ENCODE assay signal across 11 cellular contexts in genomic region chr15:64144565-64145281, GRCh38. TPM values are rescaled to one million over a fixed set of nuclear protein-coding genes. Genes with fewer than 3 reads are reported as not detected.
DNase-seq lines count a peak whose midpoint lies in the region; ATAC-seq, FAIRE-seq and TF ChIP-seq lines count a peak whose summit lies in the region.
"Had no signal": no experiment of that assay in that cellular context is flagged by ENCODE, and none has a peak within 500 bp of the region (broad histone marks: within the 10 kb centered on the region; RNA-seq: fewer than 3 reads in every experiment).

No MANE protein-coding gene starts in this region.

- peaks cover 33 to 72% (median 50%) of the 10 kb centered on the region in 10 experiments for H3K4me1 ChIP-seq in BLaER1 treated with 17β-estradiol and CSF1 and Interleukin-3, amounts not matched to agents 10 nM and 100 nM
- H3K4me1 ChIP-seq in SK-N-SH (ENCODE audit: control insufficient read depth in 1 of 2, insufficient read depth in 2 of 2, low read depth in 1 of 2, low read length in 1 of 2) (peaks cover 0 to 28% of the 10 kb centered on the region in 2 experiments; a peak in 2 of 4 replicates), small intestine (ENCODE audit: control insufficient read depth in 2 of 2, insufficient read depth in 1 of 2, low read depth in 1 of 2, low read length in 1 of 2) (no peaks in the 10 kb centered on the region)

- peaks cover 0 to 66% (median 9%) of the 10 kb centered on the region in 11 experiments; a peak in 11 of 22 replicates for H4K20me1 ChIP-seq in BLaER1 treated with 17β-estradiol and CSF1 and Interleukin-3, amounts not matched to agents 10 nM and 100 nM
- H4K20me1 ChIP-seq in SK-N-SH (ENCODE audit: insufficient read depth), result no peaks in the 10 kb centered on the region

- peaks cover 11% of the 10 kb centered on the region for H3F3A ChIP-seq in SK-N-SH (replicated peaks; ENCODE audit: insufficient read depth)

- H3K4me2 ChIP-seq in BLaER1 treated with 17β-estradiol and CSF1 and Interleukin-3, amounts not matched to agents 10 nM and 100 nM, result peak overlapping the region; percentile 37 to 76 (median 61)
- H3K4me2 ChIP-seq in SK-N-SH, result no peak overlapping the region

- H3K9me3 ChIP-seq in BLaER1 treated with 17β-estradiol and CSF1 and Interleukin-3, amounts not matched to agents 10 nM and 100 nM (replicated peaks in 1 of 11), result no peaks in the 10 kb centered on the region
- H3K9me3 ChIP-seq in SK-N-SH, result no peaks in the 10 kb centered on the region
- H3K9me3 ChIP-seq in small intestine (ENCODE audit: control insufficient read depth, low read depth), result no peaks in the 10 kb centered on the region

- no peak overlapping the region for H2AFZ ChIP-seq in SK-N-SH (ENCODE audit: low read depth)

- TF ChIP-seq RAD21 in SK-N-SH (IDR thresholded peaks at IDR 0.05; ENCODE audit: low read length), result no peak

- no peaks in the 10 kb centered on the region for H3K27me3 ChIP-seq in BLaER1 treated with 17β-estradiol and CSF1 and Interleukin-3, amounts not matched to agents 10 nM and 100 nM
- H3K27me3 ChIP-seq in SK-N-SH (ENCODE audit: insufficient read depth) (no peaks in the 10 kb centered on the region), small intestine (ENCODE audit: control insufficient read depth in 2 of 2, insufficient read depth in 2 of 2, low read length in 2 of 2) (no peaks in the 10 kb centered on the region)

- H3K9ac ChIP-seq in BLaER1 treated with 17β-estradiol and CSF1 and Interleukin-3, amounts not matched to agents 10 nM and 100 nM, result peak overlapping the region in 9 of 11 experiments; percentile 26 to 67 (median 51); a peak in 15 of 22 replicates
- no peak overlapping the region for H3K9ac ChIP-seq in SK-N-SH

- H3K4me3 ChIP-seq in BLaER1 treated with 17β-estradiol and CSF1 and Interleukin-3, amounts not matched to agents 10 nM and 100 nM, result no peak overlapping the region
- H3K4me3 ChIP-seq in SK-N-SH (ENCODE audit: low read depth in 2 of 2, low read length in 1 of 2), result no peak overlapping the region
- no peak overlapping the region for H3K4me3 ChIP-seq in small intestine (ENCODE audit: low read depth in 1 of 2, low read length in 2 of 2)
- H3K4me3 ChIP-seq: lung had no signal

- no peaks in the 10 kb centered on the region for H3K79me2 ChIP-seq in SK-N-SH (ENCODE audit: insufficient read depth)

- TF ChIP-seq CTCF in SK-N-SH (IDR thresholded peaks at IDR 0.05), result no peak

- no peak for FAIRE-seq in small intestine (lab: Jason Lieb, UNC)

- POLR2A ChIA-PET in SK-N-SH (lab: Yijun Ruan, JAX), result interaction anchor here (1.0 kb wide), 2 partner anchors 9 to 51 kb away, joined by 3 to 4 read pairs; partner anchors contain the start of gene CIAO2A

- H3K36me3 ChIP-seq in BLaER1 treated with 17β-estradiol and CSF1 and Interleukin-3, amounts not matched to agents 10 nM and 100 nM, result peaks cover 28 to 59% (median 48%) of the 10 kb centered on the region in 11 experiments
- peaks cover 0 to 36% of the 10 kb centered on the region in 2 experiments for H3K36me3 ChIP-seq in SK-N-SH (replicated peaks in 1 of 2; ENCODE audit: control insufficient read depth in 1 of 2, insufficient read depth in 2 of 2, low read length in 1 of 2)
- H3K36me3 ChIP-seq in small intestine (ENCODE audit: control insufficient read depth in 2 of 2, insufficient read depth in 2 of 2, low read length in 2 of 2), result peaks cover 4 to 6% of the 10 kb centered on the region in 2 donors

- no peak for TF ChIP-seq EP300 in SK-N-SH (IDR thresholded peaks at IDR 0.05; ENCODE audit: borderline replicate concordance in 1 of 2, low read depth in 1 of 2, low read length in 1 of 2)

- DNase-seq in SK-N-SH, result no peak
- no peak for DNase-seq in epidermal melanocyte (ENCODE audit: insufficient read length, low spot score)
- no peak for DNase-seq in activated effector memory CD4-positive, alpha-beta T cell treated with anti-CD3 and anti-CD28 coated beads, Interleukin-2, amount 50 U/mL, for 16 hours
- no peak for DNase-seq in small intestine
- DNase-seq: NCI-H524 had no signal

- 95% methylated on average over 8 of the region's 14 CpGs for WGBS in SK-N-SH (ENCODE audit: low lambda C conversion rate)
- 79 to 86% (median 83%) methylated on average over 14 of the region's 14 CpGs for WGBS in small intestine, 3 donors

- H3K27ac ChIP-seq in BLaER1 treated with 17β-estradiol and CSF1 and Interleukin-3, amounts not matched to agents 10 nM and 100 nM, result peak overlapping the region in 10 of 11 experiments; percentile 12 to 73 (median 65); a peak in 19 of 22 replicates
- H3K27ac ChIP-seq in cingulate gyrus (ENCODE audit: low read depth, low read length) (peak overlapping the region; percentile 81), SK-N-SH (ENCODE audit: low read depth in 2 of 2, low read length in 1 of 2) (peak overlapping the region in 1 of 2 experiments; percentile 64; a peak in 2 of 4 replicates), small intestine (ENCODE audit: low read depth in 1 of 2, low read length in 1 of 2) (no peak overlapping the region)

- no peaks in the 10 kb centered on the region for H3K9me2 ChIP-seq in SK-N-SH

- CTCF ChIA-PET in SK-N-SH (lab: Yijun Ruan, JAX), result interaction anchor here (1.3 to 2.7 kb wide), 3 partner anchors 9 to 40 kb away, joined by 3 to 20 read pairs (median 3); no protein-coding TSS in a partner anchor

- peak; percentile 42 for ATAC-seq in GM19328 (IDR thresholded peaks at IDR 0.05; ENCODE audit: unreplicated experiment)
- peak; percentile 67 for ATAC-seq in HG03064 (IDR thresholded peaks at IDR 0.05; ENCODE audit: low read depth, unreplicated experiment)
- ATAC-seq: HCT116 had no signal

TF ChIP-seq in SK-N-SH, 30 proteins besides CTCF, POLR2A, EP300 and RAD21:
- TF ChIP-seq MEF2A (IDR thresholded peaks at IDR 0.05; ENCODE audit: borderline replicate concordance, low read depth) (no peak), MXI1 (IDR thresholded peaks at IDR 0.05; ENCODE audit: low read depth, low read length) (no peak), RXRA (IDR thresholded peaks at IDR 0.05; ENCODE audit: borderline replicate concordance, low read depth) (no peak), TCF12 (IDR thresholded peaks at IDR 0.05) (no peak), NRF1 (IDR thresholded peaks at IDR 0.05; ENCODE audit: low read depth, low read length) (no peak), USF1 (IDR thresholded peaks at IDR 0.05; ENCODE audit: borderline replicate concordance, low read depth) (no peak)

RNA-seq across cellular contexts. Expression of gene SNX22, which starts 6.8 kb away (rescaled TPM):
- 0.94 and 1.2 TPM in 2 replicates for polyA plus RNA-seq in SK-N-SH (2012; rRNA removed)
- polyA plus RNA-seq in SK-N-SH (2012; cell fraction: cytosol; rRNA removed), result 0.31 and 0.42 TPM in 2 replicates
- polyA plus RNA-seq in SK-N-SH (2012; cell fraction: nucleus; rRNA removed), result 4.0 and 4.1 TPM in 2 replicates
- 1 to 10 TPM in 1 of 3 donors, under 1 TPM in 2; 0.54 to 1.8 (median 0.67) TPM for polyA plus RNA-seq in small intestine

RNA-seq across cellular contexts. Expression of gene PPIB, which starts 18.1 kb away (rescaled TPM):
- 1,358 and 1,379 TPM in 2 replicates for polyA plus RNA-seq in SK-N-SH (2012; rRNA removed)
- 1,298 and 1,346 TPM in 2 replicates for polyA plus RNA-seq in SK-N-SH (2012; cell fraction: cytosol; rRNA removed)
- polyA plus RNA-seq in SK-N-SH (2012; cell fraction: nucleus; rRNA removed), result 434 and 570 TPM in 2 replicates
- polyA plus RNA-seq in small intestine, result 100 to 1,000 TPM; 248 to 895 (median 288) TPM

RNA-seq across cellular contexts. Expression of gene SNX1, which starts 48.9 kb away (rescaled TPM):
- polyA plus RNA-seq in SK-N-SH (2012; rRNA removed), result 80.7 and 95.7 TPM in 2 replicates
- polyA plus RNA-seq in SK-N-SH (2012; cell fraction: cytosol; rRNA removed), result 80.3 and 80.8 TPM in 2 replicates
- 172 and 256 TPM in 2 replicates for polyA plus RNA-seq in SK-N-SH (2012; cell fraction: nucleus; rRNA removed)
- 10 to 100 TPM; 56.5 to 95.7 (median 58.7) TPM for polyA plus RNA-seq in small intestine

RNA-seq across cellular contexts. Expression of gene CIAO2A, which starts 51.1 kb away (rescaled TPM):
- polyA plus RNA-seq in SK-N-SH (2012; rRNA removed) (53.0 and 65.3 TPM in 2 replicates), small intestine (100 to 1,000 TPM; 136 to 259 (median 206) TPM)
- polyA plus RNA-seq in SK-N-SH (2012; cell fraction: cytosol; rRNA removed), result 76.9 and 96.9 TPM in 2 replicates
- polyA plus RNA-seq in SK-N-SH (2012; cell fraction: nucleus; rRNA removed), result 16.5 and 20.9 TPM in 2 replicates

Comparison
In these comparisons a context has a peak if more than half of its experiments do, and no peak if none do; other contexts are left out.
1. H3K27ac ChIP-seq: peak in BLaER1 treated with 17β-estradiol and CSF1 and Interleukin-3, amounts not matched to agents 10 nM and 100 nM (10 of 11) and cingulate gyrus (single experiment); none in small intestine (0 of 2).